In genomic region chr17:18920911-18921441, GRCh38 we compare ENCODE assay signal across 10 cellular contexts. TPM values are rescaled to one million over a fixed set of nuclear protein-coding genes. Genes with fewer than 3 reads are reported as not detected.
DNase-seq lines count a peak whose midpoint lies in the region; ATAC-seq, FAIRE-seq and TF ChIP-seq lines count a peak whose summit lies in the region.
"Had no signal": no experiment of that assay in that cellular context is flagged by ENCODE, and none has a peak within 500 bp of the region (broad histone marks: within the 10 kb centered on the region; RNA-seq: fewer than 3 reads in every experiment).

No MANE protein-coding gene starts in this region.

- H3K36me3 ChIP-seq in kidney (ENCODE audit: control insufficient read depth in 1 of 2, insufficient read depth in 2 of 2, low read length in 2 of 2) (peaks cover 5 to 8% of the 10 kb centered on the region in 2 donors), vagina (peaks cover 0 to 5% of the 10 kb centered on the region in 2 donors)

- no peaks in the 10 kb centered on the region for H3K27me3 Mint-ChIP-seq in CD4-positive, alpha-beta T cell
- no peaks in the 10 kb centered on the region for H3K27me3 Mint-ChIP-seq in T-helper 1 cell treated with Interleukin-12 subunit alpha and Interleukin-12 subunit beta and Interleukin-4 antibody, amounts not matched to agents 30 μg/mL and 1 μg/mL, for 36 hours (ENCODE audit: low read depth)
- H3K27me3 Mint-ChIP-seq in type B pancreatic cell: no peaks in the 10 kb centered on the region

- H3K36me3 Mint-ChIP-seq in CD4-positive, alpha-beta T cell (ENCODE audit: low read depth): peaks cover 55% of the 10 kb centered on the region
- H3K36me3 Mint-ChIP-seq in T-helper 1 cell treated with Interleukin-12 subunit alpha and Interleukin-12 subunit beta and Interleukin-4 antibody, amounts not matched to agents 30 μg/mL and 1 μg/mL, for 36 hours (ENCODE audit: low read depth): peaks cover 29% of the 10 kb centered on the region
- H3K36me3 Mint-ChIP-seq in type B pancreatic cell: peaks cover 40% of the 10 kb centered on the region

- peak in 1 of 10 experiments; percentile 16 for DNase-seq in CD4-positive, alpha-beta T cell
- peak; percentile 6 for DNase-seq in kidney
- DNase-seq in NCI-H69 (lab: John Stamatoyannopoulos, UW): no peak
- DNase-seq in type B pancreatic cell (ENCODE audit: extremely low spot score, unreplicated experiment): no peak
- no peak for DNase-seq in vagina (ENCODE audit: extremely low spot score in 2 of 2)

- CTCF ChIA-PET in CD4-positive, alpha-beta T cell (lab: Charles Lee): no interaction called here

- peak overlapping the region; percentile 55 for H3K4me3 Mint-ChIP-seq in CD4-positive, alpha-beta T cell
- peak overlapping the region; percentile 18 for H3K4me3 Mint-ChIP-seq in T-helper 1 cell treated with Interleukin-12 subunit alpha and Interleukin-12 subunit beta and Interleukin-4 antibody, amounts not matched to agents 30 μg/mL and 1 μg/mL, for 36 hours
- no peak overlapping the region for H3K4me3 Mint-ChIP-seq in type B pancreatic cell

- no peak for TF ChIP-seq POLR2A in vagina (IDR thresholded peaks at IDR 0.05)

- no peak overlapping the region for H3K9ac ChIP-seq in kidney (ENCODE audit: low read length in 2 of 2)

- no peaks in the 10 kb centered on the region for H3K9me3 ChIP-seq in CD4-positive, alpha-beta T cell (ENCODE audit: control insufficient read depth, low read length)
- H3K9me3 ChIP-seq in kidney (ENCODE audit: control insufficient read depth in 1 of 2, low read length in 2 of 2) (no peaks in the 10 kb centered on the region), vagina (no peaks in the 10 kb centered on the region)
- H3K9me3 ChIP-seq: Peyer's patch had no signal

- intact Hi-C loops in CD4-positive, alpha-beta T cell (cut with DNase I, micrococcal nuclease): loop anchor here in 1 of 2 experiments (1.0 kb wide), 1 partner anchor 36 kb away; no protein-coding TSS in a partner anchor
- intact Hi-C loops in kidney (cut with DNase I): no loop called here
- intact Hi-C loops in vagina (cut with DNase I): no loop called here

- H3K4me1 Mint-ChIP-seq in CD4-positive, alpha-beta T cell (ENCODE audit: low read depth): peaks cover 74% of the 10 kb centered on the region
- peaks cover 50% of the 10 kb centered on the region for H3K4me1 Mint-ChIP-seq in T-helper 1 cell treated with Interleukin-12 subunit alpha and Interleukin-12 subunit beta and Interleukin-4 antibody, amounts not matched to agents 30 μg/mL and 1 μg/mL, for 36 hours (ENCODE audit: low read depth)
- H3K4me1 Mint-ChIP-seq in type B pancreatic cell (ENCODE audit: unreplicated experiment): peaks cover 24% of the 10 kb centered on the region

- POLR2A ChIA-PET in CD4-positive, alpha-beta T cell (lab: Charles Lee): interaction anchor here (0.6 to 1.3 kb wide), 3 partner anchors 20 to 962 kb away, joined by 3 to 14 read pairs (median 3); no protein-coding TSS in a partner anchor

- TF ChIP-seq CTCF in CD4-positive, alpha-beta T cell (IDR thresholded peaks at IDR 0.05): no peak
- TF ChIP-seq CTCF in kidney (IDR thresholded peaks at IDR 0.05; ENCODE audit: borderline replicate concordance, extremely low read depth, insufficient read depth) (no peak), type B pancreatic cell (conservative IDR thresholded peaks at IDR 0.05) (no peak), vagina (IDR thresholded peaks at IDR 0.05) (no peak)

- no peak overlapping the region for H3K27ac ChIP-seq in CD4-positive, alpha-beta T cell (ENCODE audit: low read depth, low read length)
- H3K27ac ChIP-seq in kidney (ENCODE audit: low read depth in 2 of 2, low read length in 2 of 2) (peak overlapping the region in 1 of 2 donors; percentile 42), vagina (no peak overlapping the region)

- peaks cover 10 to 16% of the 10 kb centered on the region in 2 donors for H3K4me1 ChIP-seq in kidney (ENCODE audit: control insufficient read depth in 1 of 2, insufficient read depth in 1 of 2, low read depth in 1 of 2, low read length in 2 of 2)
- H3K4me1 ChIP-seq in vagina: peaks cover 23% of the 10 kb centered on the region

- ATAC-seq in CD4-positive, alpha-beta T cell (ENCODE audit: poor library complexity): peak; percentile 54
- ATAC-seq in GM21423 (IDR thresholded peaks at IDR 0.05; ENCODE audit: unreplicated experiment) (peak; percentile 38), GM18873 (IDR thresholded peaks at IDR 0.05; ENCODE audit: low FRiP score, unreplicated experiment) (no peak)

- H3K4me3 ChIP-seq in kidney (ENCODE audit: low read length in 2 of 2) (no peak overlapping the region), vagina (no peak overlapping the region)
- H3K4me3 ChIP-seq: lung, Peyer's patch had no signal

- no peak for FAIRE-seq in kidney (lab: Jason Lieb, UNC)

- H3K9me3 Mint-ChIP-seq in CD4-positive, alpha-beta T cell: no peaks in the 10 kb centered on the region
- no peaks in the 10 kb centered on the region for H3K9me3 Mint-ChIP-seq in T-helper 1 cell treated with Interleukin-12 subunit alpha and Interleukin-12 subunit beta and Interleukin-4 antibody, amounts not matched to agents 30 μg/mL and 1 μg/mL, for 36 hours
- no peaks in the 10 kb centered on the region for H3K9me3 Mint-ChIP-seq in type B pancreatic cell

- H3K27ac Mint-ChIP-seq in CD4-positive, alpha-beta T cell: peak overlapping the region; percentile 81
- H3K27ac Mint-ChIP-seq in T-helper 1 cell treated with Interleukin-12 subunit alpha and Interleukin-12 subunit beta and Interleukin-4 antibody, amounts not matched to agents 30 μg/mL and 1 μg/mL, for 36 hours: peak overlapping the region; percentile 82
- no peak overlapping the region for H3K27ac Mint-ChIP-seq in type B pancreatic cell

- H3K27me3 ChIP-seq in CD4-positive, alpha-beta T cell (ENCODE audit: control insufficient read depth, insufficient read depth, low read length): no peaks in the 10 kb centered on the region
- H3K27me3 ChIP-seq in vagina: no peaks in the 10 kb centered on the region
- H3K27me3 ChIP-seq: Peyer's patch had no signal

RNA-seq across cellular contexts. Expression of gene SLC5A10, which starts 31.0 kb away (rescaled TPM):
- not detected for total RNA-seq in CD4-positive, alpha-beta T cell
- 9.7 TPM for total RNA-seq in kidney
- 16.5 TPM for polyA plus RNA-seq in kidney (ENCODE audit: insufficient read depth, low read depth, low replicate concordance)
- 0.19 TPM in 1 of 2 replicates, not detected in the other for total RNA-seq in type B pancreatic cell (ENCODE audit: low replicate concordance)
- not detected for total RNA-seq in vagina
- total RNA-seq: Peyer's patch had no signal
